Comparison of ENCODE assay signal across 11 cellular contexts in the genomic region with DNA sequence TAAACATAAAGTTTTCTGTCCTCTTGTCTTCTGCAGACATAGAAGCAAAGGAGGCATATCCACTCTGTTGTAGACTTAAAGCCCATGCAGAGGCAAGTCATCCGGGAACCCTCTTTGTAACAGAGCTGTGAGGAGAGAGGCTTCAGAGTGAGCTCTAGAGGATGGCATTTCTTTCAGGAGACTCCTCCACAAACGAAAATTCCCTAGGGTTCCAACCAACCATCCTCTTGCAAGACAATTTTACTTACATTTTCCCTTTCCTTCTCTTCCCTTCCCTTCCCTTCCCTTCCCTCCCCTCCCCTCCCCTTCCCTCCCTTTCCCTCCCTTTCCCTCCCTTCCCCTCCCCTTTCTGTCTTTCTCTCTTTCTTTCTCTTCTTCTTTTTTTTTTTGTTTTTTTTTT.
"Had no signal": no experiment of that assay in that cellular context is flagged by ENCODE, and none has a peak within 500 bp of the region (broad histone marks: within the 10 kb centered on the region; RNA-seq: fewer than 3 reads in every experiment).

No MANE protein-coding gene starts in this region.

- H3K4me3 ChIP-seq: GM23248, GM23338, HAP-1 had no signal

- DNase-seq: GM23248, GOT3, H7, H9, HCEC 1CT, HFFc6 had no signal

- H3K36me3 ChIP-seq: HAP-1 had no signal

- H3K4me1 ChIP-seq: HAP-1 had no signal

- H2AFZ ChIP-seq: GM23248, GM23338 had no signal

- H3K9me3 ChIP-seq: HAP-1 had no signal

- H3K4me2 ChIP-seq: GM23338 had no signal

- H3K9ac ChIP-seq: GM23248 had no signal

- ATAC-seq: GM23338, HCT116 had no signal

- FAIRE-seq: H1, H54 had no signal

- H3K27ac ChIP-seq: GM23248 had no signal
